In genomic region chr16:30637952-30638351, GRCh38 we compare ENCODE assay signal across 8 cellular contexts. TPM values are rescaled to one million over a fixed set of nuclear protein-coding genes. Genes with fewer than 3 reads are reported as not detected.
DNase-seq lines count a peak whose midpoint lies in the region; ATAC-seq and TF ChIP-seq lines count a peak whose summit lies in the region.

No MANE protein-coding gene starts in this region.

- no peak overlapping the region for H3K27ac ChIP-seq in testis

- intact Hi-C loops in testis (cut with DNase I; ENCODE audit: low total_unique reads), result no loop called here

- DNase-seq in ELF-1 (ENCODE audit: low read depth, low spot score), result peak; percentile 32
- peak; percentile 45 for DNase-seq in LoVo (ENCODE audit: low spot score)
- peak; percentile 48 for DNase-seq in SKM-1 (lab: John Stamatoyannopoulos, UW; ENCODE audit: unreplicated experiment)
- peak; percentile 14 for DNase-seq in iPS-NIHi11 (ENCODE audit: low spot score)
- no peak for DNase-seq in testis
- DNase-seq in stimulated activated CD4-positive, alpha-beta T cell treated with anti-CD3 and anti-CD28 coated beads, Interleukin-4, amount 100 ng/mL, for 24 hours, result no peak
- DNase-seq in effector CD8-positive, alpha-beta T cell (lab: John Stamatoyannopoulos, UW), result no peak

- H3K36me3 ChIP-seq in testis (ENCODE audit: low read depth, missing control alignments), result no peaks in the 10 kb centered on the region

- 22 to 29% methylated on average over 1 of the region's 1 CpG for WGBS in testis, 2 donors

- ATAC-seq in HG03342 (IDR thresholded peaks at IDR 0.05; ENCODE audit: unreplicated experiment), result no peak

- H3K27me3 ChIP-seq in testis, result no peaks in the 10 kb centered on the region

- no peak for TF ChIP-seq CTCF in testis (IDR thresholded peaks at IDR 0.05)

- peaks cover 3% of the 10 kb centered on the region for H3K4me1 ChIP-seq in testis

- H3K9me3 ChIP-seq in testis, result no peaks in the 10 kb centered on the region

- TF ChIP-seq POLR2A in testis (IDR thresholded peaks at IDR 0.05), result no peak

- no peak overlapping the region for H3K4me3 ChIP-seq in testis

RNA-seq across cellular contexts. Expression of gene PRR14, which starts 12.8 kb away (rescaled TPM):
- total RNA-seq in testis, result 10 to 100 TPM; 60.0 to 66.3 TPM
- polyA plus RNA-seq in testis (ENCODE audit: insufficient read depth, low read depth, low replicate concordance), result 37.0 TPM

RNA-seq across cellular contexts. Expression of gene FBRS, which starts 20.3 kb away (rescaled TPM):
- 100 to 1,000 TPM; 140 to 165 TPM for total RNA-seq in testis
- 302 TPM for polyA plus RNA-seq in testis (ENCODE audit: insufficient read depth, low read depth, low replicate concordance)

RNA-seq across cellular contexts. Expression of gene ZNF689, which starts 27.8 kb away (rescaled TPM):
- 10 to 100 TPM; 33.0 to 41.3 TPM for total RNA-seq in testis
- polyA plus RNA-seq in testis (ENCODE audit: insufficient read depth, low read depth, low replicate concordance), result 82.7 TPM

RNA-seq across cellular contexts. Expression of gene ZNF785, which starts 52.5 kb away (rescaled TPM):
- 10 to 100 TPM; 14.8 to 17.1 TPM for total RNA-seq in testis
- polyA plus RNA-seq in testis (ENCODE audit: insufficient read depth, low read depth, low replicate concordance), result 5.9 TPM

Comparison
In these comparisons a context has a peak if more than half of its experiments do, and no peak if none do; other contexts are left out.
1. DNase-seq: peak in ELF-1 (single experiment), LoVo (single experiment), SKM-1 (single experiment) and iPS-NIHi11 (single experiment); none in testis (single experiment), stimulated activated CD4-positive, alpha-beta T cell treated with anti-CD3 and anti-CD28 coated beads, Interleukin-4, amount 100 ng/mL, for 24 hours (single experiment) and effector CD8-positive, alpha-beta T cell (single experiment).